9 cellular contexts compared by ENCODE assay signal in the genomic region with DNA sequence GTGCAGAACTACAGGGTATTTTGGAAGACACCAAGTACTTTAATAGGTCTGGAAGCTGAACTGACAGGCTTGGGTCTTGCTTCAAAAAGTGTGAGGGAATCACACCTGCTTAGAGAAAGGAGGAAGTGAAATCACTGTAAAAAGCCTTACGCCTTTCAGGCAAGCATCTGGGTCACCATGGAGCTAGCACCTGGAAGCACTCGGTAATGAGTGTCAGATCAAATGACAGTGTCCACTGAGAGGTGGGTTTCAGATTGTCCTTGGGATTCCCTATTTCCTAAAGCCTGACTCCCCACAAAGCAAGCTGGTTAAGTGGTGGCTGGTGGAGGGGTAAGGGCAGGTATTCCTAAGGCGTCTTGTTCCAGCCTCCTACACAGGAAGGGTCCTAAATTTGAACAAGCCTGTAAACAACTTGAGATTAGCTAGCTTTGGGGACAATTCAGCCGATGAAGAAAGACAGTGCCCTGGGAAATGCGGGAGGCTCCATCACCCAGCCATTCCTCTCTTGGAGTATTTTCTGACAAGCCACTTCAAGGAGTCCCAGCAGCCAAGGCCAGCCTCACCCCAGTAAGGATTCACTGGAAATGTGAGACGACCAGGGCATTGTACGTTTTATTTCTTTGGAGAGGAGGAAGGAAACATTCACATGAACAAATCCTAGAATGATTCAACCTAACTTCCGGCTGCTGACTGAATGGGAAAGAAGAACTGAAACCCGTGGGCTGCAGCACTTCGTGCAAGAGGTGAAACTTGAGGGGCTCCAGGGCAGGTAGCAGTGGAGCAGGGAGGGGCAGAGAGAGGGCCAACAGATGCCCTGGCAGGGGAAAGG.
A peak's percentile ranks its signal among the peaks of the same experiment; 100 is the strongest.
DNase-seq lines count a peak whose midpoint lies in the region; ATAC-seq and TF ChIP-seq lines count a peak whose summit lies in the region.
"Had no signal": no experiment of that assay in that cellular context is flagged by ENCODE, and none has a peak within 500 bp of the region (broad histone marks: within the 10 kb centered on the region; RNA-seq: fewer than 3 reads in every experiment).

No MANE protein-coding gene starts in this region.

- H3K4me3 ChIP-seq in skeletal muscle satellite cell (ENCODE audit: low read length): no peak overlapping the region

- H3K4me1 ChIP-seq in skeletal muscle satellite cell (ENCODE audit: control insufficient read depth, insufficient read depth, low read length): no peaks in the 10 kb centered on the region

- peak overlapping the region; percentile 90 for H3K4me3 Mint-ChIP-seq in T-helper 2 cell treated with Interferon-gamma antibody and Interleukin-4, amounts not matched to agents 5 μg/mL and 100 μg/mL, for 36 hours
- no peak overlapping the region for H3K4me3 Mint-ChIP-seq in chondrocyte (ENCODE audit: unreplicated experiment)

- H3K27me3 ChIP-seq in skeletal muscle satellite cell (ENCODE audit: control insufficient read depth, insufficient read depth, low read length): no peaks in the 10 kb centered on the region

- peak overlapping the region; percentile 38 for H3K4me2 ChIP-seq in skeletal muscle satellite cell (ENCODE audit: low read length)

- no peaks in the 10 kb centered on the region for H3K36me3 ChIP-seq in skeletal muscle satellite cell (ENCODE audit: insufficient read depth, low read length)

- TF ChIP-seq CTCF in chondrocyte (IDR thresholded peaks at IDR 0.05): no peak

- H3K9ac ChIP-seq in skeletal muscle satellite cell (ENCODE audit: low read depth, low read length): no peak overlapping the region
- H3K9ac ChIP-seq: parathyroid adenoma had no signal

- H3K27ac Mint-ChIP-seq in T-helper 2 cell treated with Interferon-gamma antibody and Interleukin-4, amounts not matched to agents 5 μg/mL and 100 μg/mL, for 36 hours: peak overlapping the region; percentile 87
- H3K27ac Mint-ChIP-seq in chondrocyte (ENCODE audit: unreplicated experiment): no peak overlapping the region

- no peaks in the 10 kb centered on the region for H3K9me3 Mint-ChIP-seq in T-helper 2 cell treated with Interferon-gamma antibody and Interleukin-4, amounts not matched to agents 5 μg/mL and 100 μg/mL, for 36 hours
- peaks cover 9% of the 10 kb centered on the region for H3K9me3 Mint-ChIP-seq in chondrocyte (ENCODE audit: low read depth)

- peaks cover 80% of the 10 kb centered on the region for H3K4me1 Mint-ChIP-seq in T-helper 2 cell treated with Interferon-gamma antibody and Interleukin-4, amounts not matched to agents 5 μg/mL and 100 μg/mL, for 36 hours (ENCODE audit: low read depth)
- peaks cover 10% of the 10 kb centered on the region for H3K4me1 Mint-ChIP-seq in chondrocyte (ENCODE audit: low read depth)

- H3K27me3 Mint-ChIP-seq in T-helper 2 cell treated with Interferon-gamma antibody and Interleukin-4, amounts not matched to agents 5 μg/mL and 100 μg/mL, for 36 hours (ENCODE audit: low read depth): no peaks in the 10 kb centered on the region
- no peaks in the 10 kb centered on the region for H3K27me3 Mint-ChIP-seq in chondrocyte (ENCODE audit: low read depth)

- no peaks in the 10 kb centered on the region for H3K9me3 ChIP-seq in skeletal muscle satellite cell (replicated peaks; ENCODE audit: low read length)

- ATAC-seq in GM19438 (IDR thresholded peaks at IDR 0.05; ENCODE audit: low read depth, unreplicated experiment) (peak; percentile 54), HG03439 (IDR thresholded peaks at IDR 0.05; ENCODE audit: unreplicated experiment) (peak; percentile 64)

- DNase-seq in COLO668 (lab: John Stamatoyannopoulos, UW; ENCODE audit: unreplicated experiment): peak; percentile 52
- DNase-seq in T-helper 2 cell treated with Interferon-gamma antibody and Interleukin-4, amounts not matched to agents 5 μg/mL and 100 μg/mL, for 36 hours (ENCODE audit: low spot score): peak; percentile 81
- no peak for DNase-seq in NCI-H2081 (lab: John Stamatoyannopoulos, UW)
- no peak for DNase-seq in chondrocyte (ENCODE audit: low spot score)
- no peak for DNase-seq in Ammon's horn (ENCODE audit: low spot score)

- peaks cover 18% of the 10 kb centered on the region for H3K36me3 Mint-ChIP-seq in T-helper 2 cell treated with Interferon-gamma antibody and Interleukin-4, amounts not matched to agents 5 μg/mL and 100 μg/mL, for 36 hours (ENCODE audit: low read depth)
- no peaks in the 10 kb centered on the region for H3K36me3 Mint-ChIP-seq in chondrocyte (ENCODE audit: low read depth)

Comparison
In these comparisons a context has a peak if more than half of its experiments do, and no peak if none do; other contexts are left out.
1. DNase-seq: peak in COLO668 (single experiment) and T-helper 2 cell treated with Interferon-gamma antibody and Interleukin-4, amounts not matched to agents 5 μg/mL and 100 μg/mL, for 36 hours (single experiment); none in NCI-H2081 (0 of 2), chondrocyte (single experiment) and Ammon's horn (single experiment).